Comparison of ENCODE assay signal across 14 cellular contexts in the genomic region with DNA sequence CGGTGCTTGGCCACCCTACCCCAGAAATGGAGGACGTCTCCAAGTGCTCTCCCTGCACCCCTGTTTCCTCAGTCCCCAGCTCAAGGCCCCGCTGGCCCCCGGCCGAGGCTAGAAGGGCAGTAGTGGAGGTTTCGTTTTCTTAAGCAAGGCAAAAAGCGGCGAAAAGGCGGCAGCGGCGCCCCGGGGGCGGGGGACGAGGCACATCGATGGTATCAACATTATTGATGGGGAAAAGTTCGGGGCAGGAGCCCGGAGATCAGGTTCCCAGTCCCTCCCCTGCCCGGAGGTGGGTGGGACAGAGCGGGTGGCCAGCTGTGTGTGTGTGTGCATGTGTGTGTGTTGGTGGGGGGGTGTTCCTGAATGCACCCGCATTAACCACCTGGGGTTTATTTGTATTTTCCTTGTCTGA. TPM values are rescaled to one million over a fixed set of nuclear protein-coding genes. Genes with fewer than 3 reads are reported as not detected.
A peak's percentile ranks its signal among the peaks of the same experiment; 100 is the strongest.
DNase-seq lines count a peak whose midpoint lies in the region; ATAC-seq lines count a peak whose summit lies in the region.
"Had no signal": no experiment of that assay in that cellular context is flagged by ENCODE, and none has a peak within 500 bp of the region (broad histone marks: within the 10 kb centered on the region; RNA-seq: fewer than 3 reads in every experiment).

No MANE protein-coding gene starts in this region.

- no peaks in the 10 kb centered on the region for H3K27me3 ChIP-seq in SJSA1 (replicated peaks)
- peaks cover 16% of the 10 kb centered on the region; the same call in 1 of the 2 replicates for H3K27me3 ChIP-seq in iPS DF 6.9 (ENCODE audit: control insufficient read depth, insufficient read depth, low read length)

- H3K4me1 ChIP-seq in SJSA1 (replicated peaks) (peaks cover 44% of the 10 kb centered on the region), iPS DF 6.9 (ENCODE audit: control insufficient read depth, insufficient read depth, low read length) (peaks cover 7% of the 10 kb centered on the region)

- H3K9me3 ChIP-seq in SJSA1 (replicated peaks) (no peaks in the 10 kb centered on the region), iPS DF 6.9 (ENCODE audit: control insufficient read depth, insufficient read depth, low read length) (no peaks in the 10 kb centered on the region)
- H3K9me3 ChIP-seq: neutrophil had no signal

- WGBS in iPS DF 6.9 (ENCODE audit: insufficient coverage, insufficient read length), result no CpG with 5 or more reads among the region's 20 CpGs

- peaks cover 8% of the 10 kb centered on the region for H3K36me3 ChIP-seq in SJSA1
- no peaks in the 10 kb centered on the region for H3K36me3 ChIP-seq in iPS DF 6.9 (ENCODE audit: control insufficient read depth, insufficient read depth, low read length)
- H3K36me3 ChIP-seq: neutrophil had no signal

- peak overlapping the region; percentile 81 for H3K27ac ChIP-seq in SJSA1
- no peak overlapping the region for H3K27ac ChIP-seq in iPS DF 6.9 (ENCODE audit: low read length)
- H3K27ac ChIP-seq: neutrophil had no signal

- DNase-seq in C1 segment of cervical spinal cord (lab: John Stamatoyannopoulos, UW) (peak in 8 of 14 donors; percentile 33 to 74 (median 57)), SJSA1 (ENCODE audit: low read depth in 1 of 2, low spot score in 2 of 2) (peak; percentile 57 to 78), iPS DF 6.9 (ENCODE audit: low read depth, low spot score) (no peak), renal cortical epithelial cell (ENCODE audit: low read depth) (peak; percentile 56), foreskin melanocyte (no peak)
- DNase-seq: activated effector memory CD4-positive, alpha-beta T cell treated with Interleukin-2 at 50 U/mL for 16 hours; DMS79 treated with DMSO at 0.1 percent for 48 hours; NCI-H446 treated with DMSO at 0.1 percent for 48 hours had no signal

- ATAC-seq in HG02840 (IDR thresholded peaks at IDR 0.05; ENCODE audit: low FRiP score, unreplicated experiment), result no peak
- ATAC-seq in HG03571 (IDR thresholded peaks at IDR 0.05; ENCODE audit: unreplicated experiment), result no peak
- no peak for ATAC-seq in GM19351 (IDR thresholded peaks at IDR 0.05; ENCODE audit: unreplicated experiment)
- ATAC-seq: K562 had no signal

- peak overlapping the region; percentile 44 for H3K4me3 ChIP-seq in SJSA1
- peak overlapping the region; percentile 40; the same call in 1 of the 2 replicates for H3K4me3 ChIP-seq in iPS DF 6.9 (ENCODE audit: low read length)
- H3K4me3 ChIP-seq: K562 had no signal

RNA-seq across cellular contexts. Expression of gene SALL1, which starts 4.1 kb away (rescaled TPM):
- 7.1 and 13.3 TPM in 2 replicates for total RNA-seq in SJSA1 (2014; rRNA removed; shearing (Covaris generic))
- total RNA-seq in renal cortical epithelial cell, result 3.1 and 25.2 TPM in 2 replicates
- total RNA-seq: K562; T-helper 2 cell treated with Interferon-gamma antibody and Interleukin-4, amounts not matched to agents 100 ng/mL and 5 ng/mL, for 36 hours had no signal

Comparison
In these comparisons a context has a peak if more than half of its experiments do, and no peak if none do; other contexts are left out.
1. DNase-seq: peak in C1 segment of cervical spinal cord (8 of 14), SJSA1 (2 of 2) and renal cortical epithelial cell (single experiment); none in iPS DF 6.9 (single experiment) and foreskin melanocyte (single experiment).